17 cellular contexts compared by ENCODE assay signal in genomic region chr7:155153676-155154075, GRCh38.
"Had no signal": no experiment of that assay in that cellular context is flagged by ENCODE, and none has a peak within 500 bp of the region (broad histone marks: within the 10 kb centered on the region; RNA-seq: fewer than 3 reads in every experiment).

No MANE protein-coding gene starts in this region.

- H3K4me1 ChIP-seq: foreskin keratinocyte, heart right ventricle, left lung, lower lobe of right lung had no signal

- H3K27ac ChIP-seq: epithelial cell of prostate, foreskin keratinocyte, heart right ventricle, left lung, lower lobe of right lung had no signal

- DNase-seq: cortex of kidney; effector CD8-positive, alpha-beta T cell; effector memory CD8-positive, alpha-beta T cell; endodermal cell; erythroblast; foreskin keratinocyte; glutamatergic neuron; heart right ventricle; hippocampal formation; left cardiac atrium; left lung; left ventricle myocardium superior; lower lobe of right lung; mesenchymal stem cell; midbrain; naive thymus-derived CD4-positive, alpha-beta T cell had no signal

- H3K9me3 ChIP-seq: lower lobe of right lung had no signal

- H3K27me3 ChIP-seq: foreskin keratinocyte, left lung had no signal

- H3K4me3 ChIP-seq: heart right ventricle, left lung, lower lobe of right lung had no signal

- H3K36me3 ChIP-seq: heart right ventricle, left lung, lower lobe of right lung had no signal
